ENCODE assay signal across 11 cellular contexts in the genomic region with DNA sequence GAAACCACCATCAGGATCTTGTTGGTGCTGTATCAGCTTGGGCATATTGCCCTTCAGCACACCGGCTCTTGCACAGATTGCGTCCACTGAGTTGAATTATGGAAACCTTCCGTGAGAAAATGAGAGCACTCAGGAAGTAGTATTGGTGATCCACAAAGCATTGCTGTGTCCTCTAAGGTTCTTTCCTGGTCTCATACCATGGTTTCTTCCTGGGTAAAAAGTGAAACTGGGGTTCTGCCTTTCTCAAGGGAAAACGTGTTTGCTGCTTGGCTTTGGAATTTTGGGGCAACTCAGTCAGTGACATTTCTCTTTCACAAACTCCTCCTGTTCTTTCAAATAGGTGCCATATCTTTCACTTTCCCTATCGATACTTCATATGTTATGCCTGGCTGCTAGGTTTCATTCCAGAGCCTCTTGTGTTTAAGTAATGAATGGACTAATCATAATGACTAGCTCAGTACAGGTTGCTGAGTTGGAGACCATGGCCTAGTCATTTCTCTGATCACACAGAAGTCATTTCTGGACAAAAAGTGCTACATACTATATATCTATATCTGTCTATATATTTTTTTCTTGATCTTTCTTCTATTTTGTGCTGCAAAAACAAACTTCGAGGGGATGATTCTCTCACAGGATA.
A peak's percentile ranks its signal among the peaks of the same experiment; 100 is the strongest.
DNase-seq lines count a peak whose midpoint lies in the region; ATAC-seq, FAIRE-seq and TF ChIP-seq lines count a peak whose summit lies in the region.
"Had no signal": no experiment of that assay in that cellular context is flagged by ENCODE, and none has a peak within 500 bp of the region (broad histone marks: within the 10 kb centered on the region; RNA-seq: fewer than 3 reads in every experiment).

No MANE protein-coding gene starts in this region.

- H3K4me1 ChIP-seq in Peyer's patch (peaks cover 0 to 9% (median 3%) of the 10 kb centered on the region in 4 donors), small intestine (ENCODE audit: control insufficient read depth in 2 of 2, insufficient read depth in 1 of 2, low read depth in 1 of 2, low read length in 1 of 2) (peaks cover 3% of the 10 kb centered on the region in 2 donors)

- WGBS in small intestine, 3 donors, result 55 to 61% (median 61%) methylated on average over 6 of the region's 6 CpGs

- H3K36me3 ChIP-seq in Peyer's patch (no peaks in the 10 kb centered on the region), small intestine (ENCODE audit: control insufficient read depth in 2 of 2, insufficient read depth in 2 of 2, low read length in 2 of 2) (no peaks in the 10 kb centered on the region)

- peak overlapping the region in 3 of 4 donors; percentile 13 to 71 (median 40) for H3K27ac ChIP-seq in Peyer's patch
- peak overlapping the region; percentile 32 to 66 for H3K27ac ChIP-seq in small intestine (ENCODE audit: low read depth in 1 of 2, low read length in 1 of 2)

- no peak overlapping the region for H3K4me3 ChIP-seq in Peyer's patch
- no peak overlapping the region for H3K4me3 ChIP-seq in small intestine (ENCODE audit: low read depth in 1 of 2, low read length in 2 of 2)

- ATAC-seq in GM18867 (IDR thresholded peaks at IDR 0.05; ENCODE audit: unreplicated experiment) (peak; percentile 56), GM21737 (IDR thresholded peaks at IDR 0.05; ENCODE audit: unreplicated experiment) (peak; percentile 41)

- DNase-seq in Peyer's patch (no peak), small intestine (no peak), SK-N-DZ (ENCODE audit: low spot score) (no peak), pons (ENCODE audit: low spot score) (no peak)
- no peak for DNase-seq in activated CD8-positive, alpha-beta memory T cell treated with anti-CD3 and anti-CD28 coated beads for 24 hours
- DNase-seq: activated naive CD8-positive, alpha-beta T cell treated with anti-CD3 and anti-CD28 coated beads, Interleukin-2, amount 10 ng/mL, durations not matched to agents 7 days and 5 days; DMS79 treated with DMSO at 0.1 percent for 48 hours; NCI-H2227 treated with DMSO at 0.1 percent for 48 hours had no signal

- no peak for TF ChIP-seq POLR2A in Peyer's patch (IDR thresholded peaks at IDR 0.05)

- FAIRE-seq in small intestine (lab: Jason Lieb, UNC), result no peak
- FAIRE-seq: endometrium had no signal

- TF ChIP-seq CTCF in Peyer's patch (IDR thresholded peaks at IDR 0.05), result no peak

- H3K9me3 ChIP-seq in Peyer's patch, result no peaks in the 10 kb centered on the region
- no peaks in the 10 kb centered on the region for H3K9me3 ChIP-seq in small intestine (ENCODE audit: control insufficient read depth, low read depth)

- no peaks in the 10 kb centered on the region for H3K27me3 ChIP-seq in Peyer's patch
- H3K27me3 ChIP-seq in small intestine (ENCODE audit: control insufficient read depth in 2 of 2, insufficient read depth in 2 of 2, low read length in 2 of 2), result no peaks in the 10 kb centered on the region
